8 cellular contexts compared by ENCODE assay signal in the genomic region with DNA sequence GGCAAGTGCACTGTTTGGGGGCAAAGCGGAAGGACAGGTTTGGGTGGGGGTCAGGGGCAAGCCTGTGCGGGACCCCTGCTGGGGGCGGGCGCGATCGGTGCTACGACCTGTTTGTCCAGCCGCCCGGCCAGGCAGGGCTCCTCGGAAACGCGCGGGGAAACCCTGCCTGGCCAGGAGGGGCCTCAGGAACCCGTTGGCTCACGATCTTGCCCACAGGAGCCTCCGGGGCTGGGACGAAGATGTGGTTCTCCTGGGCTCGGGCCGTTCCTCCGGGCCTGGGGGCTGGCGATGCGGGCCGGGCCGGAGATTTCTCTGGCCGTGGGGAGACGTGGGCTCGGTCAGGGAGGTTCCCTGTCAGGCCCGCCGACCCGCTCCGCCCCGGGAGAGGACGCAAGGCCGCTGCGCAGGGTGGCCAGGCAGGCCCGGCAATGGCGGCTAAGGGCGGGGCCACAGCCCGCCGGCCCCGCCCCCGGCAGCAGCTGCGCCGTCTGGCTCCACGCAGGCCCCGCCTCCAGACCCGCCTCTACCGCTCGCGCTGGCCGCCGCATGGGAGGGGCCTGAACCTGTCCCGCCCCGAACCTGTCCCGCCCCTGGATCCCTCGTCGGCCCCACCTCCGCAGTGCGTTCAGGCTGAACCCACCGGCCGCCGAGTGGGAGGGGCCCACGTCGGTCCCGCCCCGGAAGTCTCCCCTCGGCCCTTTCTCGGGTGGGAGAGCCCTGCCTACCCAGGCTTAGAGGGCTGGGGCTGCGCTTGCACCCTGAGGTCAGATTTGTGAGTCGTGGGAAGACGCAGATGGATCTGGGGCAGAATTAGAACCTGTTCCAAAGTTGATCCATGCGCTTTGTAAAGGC. TPM values are rescaled to one million over a fixed set of nuclear protein-coding genes. Genes with fewer than 3 reads are reported as not detected.
DNase-seq lines count a peak whose midpoint lies in the region; ATAC-seq and TF ChIP-seq lines count a peak whose summit lies in the region.

A gene with protein sequence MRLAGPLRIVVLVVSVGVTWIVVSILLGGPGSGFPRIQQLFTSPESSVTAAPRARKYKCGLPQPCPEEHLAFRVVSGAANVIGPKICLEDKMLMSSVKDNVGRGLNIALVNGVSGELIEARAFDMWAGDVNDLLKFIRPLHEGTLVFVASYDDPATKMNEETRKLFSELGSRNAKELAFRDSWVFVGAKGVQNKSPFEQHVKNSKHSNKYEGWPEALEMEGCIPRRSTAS (minus strand): TSS at position 430 of the 852 bp plus-strand sequence. CDS start 460 bp downstream, outside the sequence.

- H3K36me3 ChIP-seq in PC-9 (ENCODE audit: low read depth) (no peaks in the 10 kb centered on the region), muscle layer of duodenum (ENCODE audit: control insufficient read depth in 1 of 2, insufficient read depth in 2 of 2, low read length in 2 of 2) (peaks cover 0 to 7% of the 10 kb centered on the region in 2 donors)

- no peaks in the 10 kb centered on the region for H3F3A ChIP-seq in PC-9 (ENCODE audit: insufficient read depth, low read depth)

- peak within 1 kb of the TSS; percentile 72 for H3K4me3 ChIP-seq in PC-9
- H3K4me3 ChIP-seq in muscle layer of duodenum (ENCODE audit: low read depth in 1 of 2, low read length in 2 of 2), result peak within 1 kb of the TSS; percentile 60 to 65

- H3K79me2 ChIP-seq in PC-9 (ENCODE audit: low read depth), result no peaks in the 10 kb centered on the region

- H2AFZ ChIP-seq in PC-9, result peak within 1 kb of the TSS; percentile 84

- in situ Hi-C loops in KBM-7 (cut with MboI; ENCODE audit: low pct_unique_long_range_greater_than_20kb, low sequenced_read_pairs), result no loop called here

- DNase-seq in DMS53 (lab: John Stamatoyannopoulos, UW) (peak; percentile 95), KBM-7 (peak; percentile 91), PC-9 (peak; percentile 61 to 97)
- DNase-seq in activated T-cell treated with anti-CD3 and anti-CD28 coated beads, Interleukin-2, amount 50 U/mL, for 1 hour, result peak; percentile 94
- peak; percentile 77 to 82 for DNase-seq in stimulated activated CD8-positive, alpha-beta memory T cell treated with anti-CD3 and anti-CD28 coated beads, Interleukin-7, amount 100 ng/mL, for 1 hour (ENCODE audit: low read depth in 2 of 2)

- no peaks in the 10 kb centered on the region for H3K9me2 ChIP-seq in PC-9 (ENCODE audit: insufficient read depth)

- H3K4me1 ChIP-seq in PC-9 (replicated peaks; ENCODE audit: insufficient read depth) (no peaks in the 10 kb centered on the region), muscle layer of duodenum (ENCODE audit: control insufficient read depth in 1 of 2, insufficient read depth in 2 of 2, low read length in 2 of 2) (peaks cover 0 to 5% of the 10 kb centered on the region in 2 donors)

- ATAC-seq in GM21619 (IDR thresholded peaks at IDR 0.05; ENCODE audit: unreplicated experiment), result peak; percentile 85
- ATAC-seq in esophagus mucosa, result peak; percentile 99

- H3K4me2 ChIP-seq in PC-9, result peak within 1 kb of the TSS; percentile 92

- CTCF ChIA-PET in PC-9 (lab: Charles Lee), result no interaction called here

- POLR2A ChIA-PET in PC-9 (lab: Charles Lee; ENCODE audit: unreplicated experiment), result interaction anchor here (0.5 to 1.0 kb wide), 4 partner anchors 10 to 48 kb away, joined by 3 to 11 read pairs (median 4); a partner anchor contains a TSS

- H4K20me1 ChIP-seq in PC-9 (ENCODE audit: insufficient read depth), result no peaks in the 10 kb centered on the region

- H3K27ac ChIP-seq in PC-9, result peak within 1 kb of the TSS; percentile 46
- peak within 1 kb of the TSS; percentile 85 for H3K27ac ChIP-seq in muscle layer of duodenum (ENCODE audit: low read length)

- intact Hi-C loops in PC-9 (cut with micrococcal nuclease; ENCODE audit: unreplicated experiment), result loop anchor here (1.0 kb wide), 1 partner anchor 26 kb away; a partner anchor contains a TSS

- BruUV-seq in PC-9 (replicated peaks; lab: Mats Ljungman, UMichigan), result TSS peak; percentile 68

- no peaks in the 10 kb centered on the region for H3K27me3 ChIP-seq in PC-9 (ENCODE audit: insufficient read depth, low read depth)
- H3K27me3 ChIP-seq in muscle layer of duodenum (ENCODE audit: low read depth, low read length), result no peaks in the 10 kb centered on the region

- TF ChIP-seq CTCF in PC-9 (conservative IDR thresholded peaks at IDR 0.05), result no peak

- no peaks in the 10 kb centered on the region for H3K9me3 ChIP-seq in PC-9 (ENCODE audit: insufficient read depth, low read depth)
- no peaks in the 10 kb centered on the region for H3K9me3 ChIP-seq in muscle layer of duodenum (ENCODE audit: control insufficient read depth in 1 of 2, low read length in 2 of 2)

RNA-seq across cellular contexts. Expression of the gene that starts here (rescaled TPM):
- 60.3 and 69.3 TPM in 2 replicates for total RNA-seq in PC-9 (2021)
- 40.6 TPM for total RNA-seq in esophagus mucosa

Comparison
In these comparisons a context has a peak if more than half of its experiments do, and no peak if none do; other contexts are left out.
1. Peak in every context shown above with its lines: DNase-seq, ATAC-seq, H3K4me3 ChIP-seq and H3K27ac ChIP-seq.